Comparison of ENCODE assay signal across 8 cellular contexts in the genomic region with DNA sequence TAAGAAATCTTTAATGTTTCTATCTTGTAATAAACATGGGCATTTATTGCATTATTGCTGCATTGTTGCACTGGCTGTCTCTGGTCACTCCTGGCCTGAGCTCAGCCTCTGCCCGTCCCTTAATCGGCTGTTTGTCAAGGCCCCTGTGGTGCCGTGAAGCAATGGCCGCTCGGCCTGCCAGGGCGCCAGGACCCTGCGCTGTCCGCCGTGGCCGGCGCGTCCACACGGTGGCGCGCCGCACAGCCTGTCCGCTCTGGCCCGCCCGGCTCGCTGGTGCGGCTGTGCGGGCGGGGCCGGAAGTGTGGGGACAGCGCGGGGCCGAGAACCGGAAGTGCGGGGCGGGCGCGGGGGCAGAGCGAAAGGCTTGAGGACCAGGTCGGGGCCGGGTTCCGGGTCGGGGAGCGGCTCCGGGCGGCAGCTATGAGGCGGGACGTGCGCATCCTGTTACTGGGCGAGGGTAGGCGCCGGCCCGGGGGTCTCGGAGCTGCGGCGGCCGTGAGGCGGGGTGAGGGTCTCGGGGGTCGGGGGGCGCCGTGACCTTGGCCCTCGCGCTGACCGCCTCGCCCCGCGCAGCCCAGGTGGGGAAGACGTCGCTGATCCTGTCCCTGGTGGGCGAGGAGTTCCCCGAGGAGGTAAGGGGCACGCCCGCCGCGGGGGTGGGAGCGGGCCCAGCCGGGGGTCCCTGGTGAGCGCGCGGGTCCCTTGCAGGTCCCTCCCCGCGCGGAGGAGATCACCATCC.
DNase-seq lines count a peak whose midpoint lies in the region; ATAC-seq and TF ChIP-seq lines count a peak whose summit lies in the region.

Gene RHOT2, plus strand, starts transcription at position 353 of the 739 bp plus-strand sequence. Its CDS starts 68 bp downstream, at position 421.

- H3K27ac ChIP-seq in caudate nucleus (ENCODE audit: low read depth, low read length) = peak within 1 kb of the TSS; percentile 91

- POLR2A ChIA-PET in AG04449 (lab: Yijun Ruan, JAX) = interaction anchor here (1.0 to 1.9 kb wide), 3 partner anchors 8 to 41 kb away, joined by 3 to 6 read pairs (median 4); no protein-coding TSS in a partner anchor

- peak; percentile 81 for TF ChIP-seq CTCF in AG04449 (IDR thresholded peaks at IDR 0.05; ENCODE audit: insufficient read depth, low read length, missing control alignments)

- ATAC-seq in GM18909 (IDR thresholded peaks at IDR 0.05; ENCODE audit: poor library complexity, unreplicated experiment) = peak; percentile 83
- peak; percentile 89 for ATAC-seq in HG03175 (IDR thresholded peaks at IDR 0.05; ENCODE audit: unreplicated experiment)

- H3K4me3 ChIP-seq in AG04449 (ENCODE audit: low read depth, low read length) = peak within 1 kb of the TSS; percentile 85

- CTCF ChIA-PET in AG04449 (lab: Yijun Ruan, JAX) = interaction anchor here (0.6 to 2.7 kb wide), 28 partner anchors 8 to 129 kb away, joined by 3 to 21 read pairs (median 4); partner anchors contain the start of genes CHTF18, RHBDL1, STUB1 and WDR90

- DNase-seq in AG04449 (ENCODE audit: low read depth, low spot score) (no peak), NCI-H345 (lab: John Stamatoyannopoulos, UW) (peak; percentile 93), caudate nucleus (lab: John Stamatoyannopoulos, UW) (peak in 60 of 61 donors; percentile 3 to 94 (median 83)), iris pigment epithelial cell (ENCODE audit: low read depth) (peak; percentile 91)
- DNase-seq in activated CD4-positive, CD25-positive, alpha-beta regulatory T cell (lab: John Stamatoyannopoulos, UW) = peak; percentile 83 to 93 (median 90)
- DNase-seq in stimulated activated CD4-positive, alpha-beta T cell treated with anti-CD3 and anti-CD28 coated beads, Interleukin-12 subunit alpha, Interleukin-12 subunit beta, amount 100 ng/mL, for 24 hours (ENCODE audit: low read depth in 2 of 2) = peak; percentile 83 to 91
